ENCODE assay signal across 9 cellular contexts in genomic region chr11:64925536-64926449, GRCh38. TPM values are rescaled to one million over a fixed set of nuclear protein-coding genes. Genes with fewer than 3 reads are reported as not detected.
DNase-seq lines count a peak whose midpoint lies in the region; ATAC-seq and TF ChIP-seq lines count a peak whose summit lies in the region.
"Had no signal": no experiment of that assay in that cellular context is flagged by ENCODE, and none has a peak within 500 bp of the region (broad histone marks: within the 10 kb centered on the region; RNA-seq: fewer than 3 reads in every experiment).

No MANE protein-coding gene starts in this region.

- H3K4me1 ChIP-seq in CD4-positive, CD25-positive, alpha-beta regulatory T cell (ENCODE audit: control insufficient read depth, insufficient read depth, low read length, poor library complexity, severe bottlenecking): peaks cover 20% of the 10 kb centered on the region
- H3K4me1 ChIP-seq in PC-3 (ENCODE audit: insufficient read depth, low read length) (peaks cover 13% of the 10 kb centered on the region; the same call in 1 of the 2 replicates), endocrine pancreas (ENCODE audit: control insufficient read depth, insufficient read depth, low read length) (no peaks in the 10 kb centered on the region), neuronal stem cell (ENCODE audit: control insufficient read depth in 2 of 2, insufficient read depth in 1 of 2, low read depth in 1 of 2, low read length in 2 of 2) (peaks cover 4 to 9% of the 10 kb centered on the region in 2 donors)

- peak overlapping the region; percentile 71 for H3K18ac ChIP-seq in neuronal stem cell (ENCODE audit: low read length)

- no peak overlapping the region for H3K14ac ChIP-seq in neuronal stem cell (ENCODE audit: low read length)

- WGBS in neuronal stem cell (ENCODE audit: extremely low coverage in 2 of 2, insufficient read length in 2 of 2, insufficient replicate concordance in 1 of 2), 2 donors: no CpG with 5 or more reads among the region's 24 CpGs

- H2AK5ac ChIP-seq in neuronal stem cell (ENCODE audit: low read depth, low read length): peak overlapping the region; percentile 81

- peak overlapping the region; percentile 73 for H3K23ac ChIP-seq in neuronal stem cell (ENCODE audit: low read depth, low read length, poor library complexity)

- no peak overlapping the region for H3K27ac ChIP-seq in CD4-positive, CD25-positive, alpha-beta regulatory T cell (ENCODE audit: insufficient read depth, low read length, poor library complexity, severe bottlenecking)
- H3K27ac ChIP-seq in PC-3 (ENCODE audit: low read length) (no peak overlapping the region), neuronal stem cell (replicated peaks; ENCODE audit: low read length) (no peak overlapping the region)

- peak overlapping the region; percentile 85 to 99 (median 94) for H3K4me3 Mint-ChIP-seq in CD4-positive, CD25-positive, alpha-beta regulatory T cell

- TF ChIP-seq CTCF in PC-3 (conservative IDR thresholded peaks at IDR 0.05; ENCODE audit: low read depth, low read length): no peak

- no peak overlapping the region for H4K8ac ChIP-seq in neuronal stem cell (ENCODE audit: low read depth, low read length)

- no peak overlapping the region for H3K4ac ChIP-seq in neuronal stem cell (ENCODE audit: low read length)

- no peak for DNase-seq in CD4-positive, CD25-positive, alpha-beta regulatory T cell
- DNase-seq in PC-3 (no peak), neuronal stem cell (ENCODE audit: low spot score) (no peak), anterior cingulate cortex (lab: John Stamatoyannopoulos, UW) (no peak), KG1 (lab: John Stamatoyannopoulos, UW) (no peak)

- no peaks in the 10 kb centered on the region for H3K27me3 Mint-ChIP-seq in CD4-positive, CD25-positive, alpha-beta regulatory T cell

- no peak overlapping the region for H2BK12ac ChIP-seq in neuronal stem cell (ENCODE audit: low read length)

- no peaks in the 10 kb centered on the region for H3K9me2 ChIP-seq in PC-3 (replicated peaks; ENCODE audit: low read length)

- POLR2A ChIA-PET in PC-3 (lab: Charles Lee; ENCODE audit: unreplicated experiment): no interaction called here

- no peak for ATAC-seq in CD4-positive, CD25-positive, alpha-beta regulatory T cell (ENCODE audit: low read depth in 2 of 2)
- no peak for ATAC-seq in PC-3
- ATAC-seq in HG02759 (IDR thresholded peaks at IDR 0.05; ENCODE audit: unreplicated experiment): no peak
- no peak for ATAC-seq in GM18520 (IDR thresholded peaks at IDR 0.05; ENCODE audit: unreplicated experiment)

- H4K91ac ChIP-seq in neuronal stem cell (ENCODE audit: low read depth, low read length, poor library complexity): no peak overlapping the region

- H2BK120ac ChIP-seq in neuronal stem cell (ENCODE audit: low read depth, low read length): no peak overlapping the region

- H3K9me3 Mint-ChIP-seq in CD4-positive, CD25-positive, alpha-beta regulatory T cell: no peaks in the 10 kb centered on the region

- CTCF ChIA-PET in PC-3 (lab: Charles Lee): no interaction called here

- peaks cover 0 to 21% (median 5%) of the 10 kb centered on the region in 4 donors for H3K4me1 Mint-ChIP-seq in CD4-positive, CD25-positive, alpha-beta regulatory T cell

- H2BK5ac ChIP-seq in neuronal stem cell (ENCODE audit: low read length): peak overlapping the region; percentile 48

- H3K36me3 Mint-ChIP-seq in CD4-positive, CD25-positive, alpha-beta regulatory T cell: peaks cover 11% of the 10 kb centered on the region

- H2BK15ac ChIP-seq in neuronal stem cell (ENCODE audit: low read length): peak overlapping the region; percentile 85

- H3K27ac Mint-ChIP-seq in CD4-positive, CD25-positive, alpha-beta regulatory T cell: peak overlapping the region in 2 of 3 donors; percentile 69 to 98

- peaks cover 4% of the 10 kb centered on the region; the same call in 1 of the 2 replicates for H3K79me2 ChIP-seq in PC-3 (ENCODE audit: low read length)

- H2AFZ ChIP-seq in PC-3 (ENCODE audit: low read length) (peak overlapping the region; percentile 98), neuronal stem cell (ENCODE audit: low read length) (no peak overlapping the region)

- peaks cover 11% of the 10 kb centered on the region for H3K36me3 ChIP-seq in CD4-positive, CD25-positive, alpha-beta regulatory T cell (ENCODE audit: control insufficient read depth, insufficient read depth, low read length)
- peaks cover 5% of the 10 kb centered on the region; the same call in 1 of the 2 replicates for H3K36me3 ChIP-seq in PC-3 (ENCODE audit: low read depth, low read length)
- peaks cover under 1% of the 10 kb centered on the region for H3K36me3 ChIP-seq in endocrine pancreas (ENCODE audit: control insufficient read depth, insufficient read depth, low read length)
- H3K36me3 ChIP-seq in neuronal stem cell (replicated peaks in 1 of 2; ENCODE audit: control insufficient read depth in 2 of 2, insufficient read depth in 2 of 2, low read length in 2 of 2): peaks cover 0 to 6% of the 10 kb centered on the region in 2 donors

- no peaks in the 10 kb centered on the region for H3K27me3 ChIP-seq in CD4-positive, CD25-positive, alpha-beta regulatory T cell (ENCODE audit: control insufficient read depth, insufficient read depth, low read length)
- H3K27me3 ChIP-seq in PC-3 (ENCODE audit: low read length): no peaks in the 10 kb centered on the region
- no peaks in the 10 kb centered on the region for H3K27me3 ChIP-seq in endocrine pancreas (ENCODE audit: control insufficient read depth, insufficient read depth, low read length)
- H3K27me3 ChIP-seq in neuronal stem cell (ENCODE audit: control insufficient read depth in 3 of 3, insufficient read depth in 3 of 3, low read depth in 1 of 3, low read length in 3 of 3): peaks cover 0 to 2% (median 0%) of the 10 kb centered on the region in 3 experiments

- H3K79me1 ChIP-seq in neuronal stem cell (ENCODE audit: low read depth, low read length): no peaks in the 10 kb centered on the region

- no peaks in the 10 kb centered on the region for H3F3A ChIP-seq in PC-3 (ENCODE audit: low read length, unreplicated experiment)

- H3K9me3 ChIP-seq in CD4-positive, CD25-positive, alpha-beta regulatory T cell (ENCODE audit: control insufficient read depth in 2 of 2, low read length in 2 of 2): no peaks in the 10 kb centered on the region
- H3K9me3 ChIP-seq in PC-3 (ENCODE audit: low read length): no peaks in the 10 kb centered on the region
- no peaks in the 10 kb centered on the region for H3K9me3 ChIP-seq in endocrine pancreas (ENCODE audit: control insufficient read depth, low read length)
- H3K9me3 ChIP-seq in neuronal stem cell (replicated peaks in 1 of 2; ENCODE audit: control insufficient read depth in 2 of 2, insufficient read depth in 1 of 2, low read depth in 1 of 2, low read length in 2 of 2): no peaks in the 10 kb centered on the region

- BruUV-seq in PC-3 (replicated peaks; lab: Mats Ljungman, UMichigan): no TSS peak

- H3K9ac ChIP-seq in PC-3 (ENCODE audit: low read length) (peak overlapping the region; percentile 71), endocrine pancreas (ENCODE audit: control insufficient read depth, insufficient read depth, low read length) (peak overlapping the region; percentile 83), neuronal stem cell (ENCODE audit: low read depth, low read length, poor library complexity) (no peak overlapping the region)

- peak overlapping the region; percentile 95 for H3K4me2 ChIP-seq in PC-3 (ENCODE audit: low read length)
- peak overlapping the region; percentile 99 for H3K4me2 ChIP-seq in neuronal stem cell (ENCODE audit: insufficient read depth, low read length, poor library complexity, severe bottlenecking)

- H4K20me1 ChIP-seq in PC-3 (ENCODE audit: low read length): no peaks in the 10 kb centered on the region

- intact Hi-C loops in PC-3 (cut with micrococcal nuclease): loop anchor here (2.0 kb wide), 1 partner anchor 81 kb away; no protein-coding TSS in a partner anchor

- no peak overlapping the region for H3K4me3 ChIP-seq in CD4-positive, CD25-positive, alpha-beta regulatory T cell (ENCODE audit: low read depth, low read length)
- H3K4me3 ChIP-seq in PC-3 (ENCODE audit: low read length): peak overlapping the region; percentile 95
- peak overlapping the region; percentile 62 for H3K4me3 ChIP-seq in endocrine pancreas (ENCODE audit: control insufficient read depth, insufficient read depth, low read length)
- peak overlapping the region in 1 of 2 donors; percentile 55 for H3K4me3 ChIP-seq in neuronal stem cell (ENCODE audit: low read length in 2 of 2)

RNA-seq across cellular contexts. Expression of gene PPP2R5B, which starts 1.3 kb away (rescaled TPM):
- 34.5 TPM for total RNA-seq in CD4-positive, CD25-positive, alpha-beta regulatory T cell
- 1 to 10 TPM; 3.6 to 4.9 (median 3.8) TPM for polyA plus RNA-seq in CD4-positive, CD25-positive, alpha-beta regulatory T cell
- 24.9 and 31.3 TPM in 2 replicates for total RNA-seq in PC-3 (2014; rRNA removed)
- 5.7 TPM for polyA plus RNA-seq in neuronal stem cell (2013, experiment 1 of 2)
- polyA plus RNA-seq in neuronal stem cell (2013, experiment 2 of 2): 6.1 TPM

RNA-seq across cellular contexts. Expression of gene ATG2A, which starts 8.8 kb away (rescaled TPM):
- 234 TPM for total RNA-seq in CD4-positive, CD25-positive, alpha-beta regulatory T cell
- polyA plus RNA-seq in CD4-positive, CD25-positive, alpha-beta regulatory T cell: 1 to 10 TPM; 5.8 to 8.0 (median 6.4) TPM
- total RNA-seq in PC-3 (2014; rRNA removed): 45.6 and 51.4 TPM in 2 replicates
- polyA plus RNA-seq in neuronal stem cell (2013, experiment 1 of 2): 5.3 TPM
- 5.5 TPM for polyA plus RNA-seq in neuronal stem cell (2013, experiment 2 of 2)

RNA-seq across cellular contexts. Expression of gene GPHA2, which starts 9.9 kb away (rescaled TPM):
- total RNA-seq in CD4-positive, CD25-positive, alpha-beta regulatory T cell: not detected
- not detected for polyA plus RNA-seq in CD4-positive, CD25-positive, alpha-beta regulatory T cell
- not detected in 2 replicates for total RNA-seq in PC-3 (2014; rRNA removed)
- 0.84 TPM for polyA plus RNA-seq in neuronal stem cell (2013, experiment 1 of 2)
- 0.89 TPM for polyA plus RNA-seq in neuronal stem cell (2013, experiment 2 of 2)
- total RNA-seq: subcutaneous adipose tissue had no signal

RNA-seq across cellular contexts. Expression of gene MAJIN, which starts 46.1 kb away (rescaled TPM):
- total RNA-seq in CD4-positive, CD25-positive, alpha-beta regulatory T cell: not detected
- under 1 TPM in 3 of 4 donors, not detected in 1; 0.46 to 0.64 (median 0.51) TPM for polyA plus RNA-seq in CD4-positive, CD25-positive, alpha-beta regulatory T cell
- not detected in 2 replicates for total RNA-seq in PC-3 (2014; rRNA removed)
- not detected for polyA plus RNA-seq in neuronal stem cell (2013, experiment 1 of 2)
- polyA plus RNA-seq in neuronal stem cell (2013, experiment 2 of 2): not detected
- total RNA-seq: subcutaneous adipose tissue had no signal

RNA-seq across cellular contexts. Expression of gene EHD1, which starts 47.4 kb away (rescaled TPM):
- 201 TPM for total RNA-seq in CD4-positive, CD25-positive, alpha-beta regulatory T cell
- 100 to 1,000 TPM; 180 to 223 (median 183) TPM for polyA plus RNA-seq in CD4-positive, CD25-positive, alpha-beta regulatory T cell
- total RNA-seq in PC-3 (2014; rRNA removed): 340 and 370 TPM in 2 replicates
- 24.4 TPM for polyA plus RNA-seq in neuronal stem cell (2013, experiment 1 of 2)
- 23.3 TPM for polyA plus RNA-seq in neuronal stem cell (2013, experiment 2 of 2)
